ENCODE assay signal across 14 cellular contexts in genomic region chr3:189721873-189722665, GRCh38.
"Had no signal": no experiment of that assay in that cellular context is flagged by ENCODE, and none has a peak within 500 bp of the region (broad histone marks: within the 10 kb centered on the region; RNA-seq: fewer than 3 reads in every experiment).

No MANE protein-coding gene starts in this region.

- DNase-seq: activated CD4-positive, alpha-beta T cell treated with anti-CD3 and anti-CD28 coated beads, Interleukin-2, amount 50 U/mL, for 48 hours; activated CD4-positive, CD25-positive, alpha-beta regulatory T cell treated with anti-CD3 and anti-CD28 coated beads, Interleukin-2, amount 50 U/mL, for 72 hours; activated CD8-positive, alpha-beta memory T cell treated with anti-CD3 and anti-CD28 coated beads, Interleukin-2, amount 10 ng/mL, durations not matched to agents 7 days and 5 days; activated effector memory CD4-positive, alpha-beta T cell treated with Interleukin-2 at 50 U/mL for 16 hours; activated T-cell treated with anti-CD3 and anti-CD28 coated beads, Interleukin-2, amount 50 U/mL, for 24 hours; dorsolateral prefrontal cortex; left ventricle myocardium superior; T-helper 2 cell; thyroid gland had no signal

- H3K9me3 Mint-ChIP-seq: activated naive CD4-positive, alpha-beta T cell treated with anti-CD3 and anti-CD28 coated beads, Interleukin-2, amount 50 U/mL, for 72 hours; activated T-cell treated with anti-CD3 and anti-CD28 coated beads, Interleukin-2, amount 50 U/mL, for 24 hours; mesothelial cell of epicardium had no signal

- H3K4me1 Mint-ChIP-seq: activated CD8-positive, alpha-beta memory T cell treated with anti-CD3 and anti-CD28 coated beads, Interleukin-2, amount 10 ng/mL, durations not matched to agents 7 days and 5 days had no signal

- H3K9me3 ChIP-seq: esophagus muscularis mucosa, thyroid gland, vagina had no signal

- H3K4me1 ChIP-seq: esophagus muscularis mucosa, vagina had no signal

- H3K27ac ChIP-seq: dorsolateral prefrontal cortex, esophagus muscularis mucosa, thyroid gland, vagina had no signal

- FAIRE-seq: endometrium had no signal

- H3K27me3 ChIP-seq: esophagus muscularis mucosa, thyroid gland, vagina had no signal

- H3K4me3 ChIP-seq: dorsolateral prefrontal cortex, esophagus muscularis mucosa, thyroid gland, vagina had no signal

- H3K36me3 ChIP-seq: esophagus muscularis mucosa, thyroid gland, vagina had no signal

- H3K36me3 Mint-ChIP-seq: activated CD8-positive, alpha-beta memory T cell treated with anti-CD3 and anti-CD28 coated beads, Interleukin-2, amount 10 ng/mL, durations not matched to agents 7 days and 5 days; activated naive CD4-positive, alpha-beta T cell treated with anti-CD3 and anti-CD28 coated beads, Interleukin-2, amount 50 U/mL, for 72 hours; mesothelial cell of epicardium had no signal

- H3K27me3 Mint-ChIP-seq: activated T-cell treated with anti-CD3 and anti-CD28 coated beads, Interleukin-2, amount 50 U/mL, for 24 hours had no signal

- H3K4me3 Mint-ChIP-seq: activated CD8-positive, alpha-beta memory T cell treated with anti-CD3 and anti-CD28 coated beads, Interleukin-2, amount 10 ng/mL, durations not matched to agents 7 days and 5 days; activated T-cell treated with anti-CD3 and anti-CD28 coated beads, Interleukin-2, amount 50 U/mL, for 24 hours; mesothelial cell of epicardium had no signal

- H3K27ac Mint-ChIP-seq: activated CD8-positive, alpha-beta memory T cell treated with anti-CD3 and anti-CD28 coated beads, Interleukin-2, amount 10 ng/mL, durations not matched to agents 7 days and 5 days; activated naive CD4-positive, alpha-beta T cell treated with anti-CD3 and anti-CD28 coated beads, Interleukin-2, amount 50 U/mL, for 72 hours; activated T-cell treated with anti-CD3 and anti-CD28 coated beads, Interleukin-2, amount 50 U/mL, for 24 hours; mesothelial cell of epicardium had no signal

- ATAC-seq: activated CD8-positive, alpha-beta memory T cell treated with anti-CD3 and anti-CD28 coated beads, Interleukin-2, amount 10 ng/mL, durations not matched to agents 7 days and 5 days; activated naive CD4-positive, alpha-beta T cell treated with anti-CD3 and anti-CD28 coated beads, Interleukin-2, amount 50 U/mL, for 72 hours; left ventricle myocardium superior had no signal
